In genomic region chr10:67782556-67782955, GRCh38 we compare ENCODE assay signal across 16 cellular contexts. TPM values are rescaled to one million over a fixed set of nuclear protein-coding genes. Genes with fewer than 3 reads are reported as not detected.
DNase-seq lines count a peak whose midpoint lies in the region; ATAC-seq and TF ChIP-seq lines count a peak whose summit lies in the region.
"Had no signal": no experiment of that assay in that cellular context is flagged by ENCODE, and none has a peak within 500 bp of the region (broad histone marks: within the 10 kb centered on the region; RNA-seq: fewer than 3 reads in every experiment).

No MANE protein-coding gene starts in this region.

- H3K27me3 ChIP-seq in DOHH2 (ENCODE audit: control insufficient read depth, low read length) (no peaks in the 10 kb centered on the region), PC-3 (ENCODE audit: low read length) (no peaks in the 10 kb centered on the region)
- H3K27me3 ChIP-seq: BE2C had no signal

- no peak; the same call in 1 of the 2 replicates for ATAC-seq in PC-3
- ATAC-seq in naive B cell (ENCODE audit: low read depth in 2 of 2) = no peak
- ATAC-seq: GM23338 had no signal

- H3K79me2 ChIP-seq in DOHH2 (ENCODE audit: control insufficient read depth, low read length) (no peaks in the 10 kb centered on the region), PC-3 (ENCODE audit: low read length) (no peaks in the 10 kb centered on the region)

- no peak overlapping the region for H3K9ac ChIP-seq in PC-3 (ENCODE audit: low read length)

- intact Hi-C loops in PC-3 (cut with micrococcal nuclease) = loop anchor here (5.0 kb wide), 2 partner anchors 260 to 425 kb away; no protein-coding TSS in a partner anchor

- H3K27ac ChIP-seq in DOHH2 (ENCODE audit: low read depth, low read length) (no peak overlapping the region), PC-3 (ENCODE audit: low read length) (no peak overlapping the region)
- H3K27ac ChIP-seq: HL-60 had no signal

- H3K9me2 ChIP-seq in DOHH2 (replicated peaks; ENCODE audit: control insufficient read depth, low read length) (no peaks in the 10 kb centered on the region), PC-3 (replicated peaks; ENCODE audit: low read length) (no peaks in the 10 kb centered on the region)

- no peaks in the 10 kb centered on the region for H3K36me3 ChIP-seq in DOHH2 (ENCODE audit: control insufficient read depth, low read length)
- no peaks in the 10 kb centered on the region for H3K36me3 ChIP-seq in PC-3 (ENCODE audit: low read depth, low read length)
- H3K36me3 ChIP-seq: BE2C had no signal

- POLR2A ChIA-PET in PC-3 (lab: Charles Lee; ENCODE audit: unreplicated experiment) = no interaction called here

- no peaks in the 10 kb centered on the region for H3K27me3 Mint-ChIP-seq in naive B cell
- H3K27me3 Mint-ChIP-seq: CD8-positive, alpha-beta memory T cell had no signal

- H3K4me1 ChIP-seq in DOHH2 (ENCODE audit: control insufficient read depth, low read length) (peaks cover 58% of the 10 kb centered on the region), PC-3 (ENCODE audit: insufficient read depth, low read length) (no peaks in the 10 kb centered on the region)
- H3K4me1 ChIP-seq: BE2C had no signal

- TF ChIP-seq CTCF in DOHH2 (IDR thresholded peaks at IDR 0.05; ENCODE audit: low read depth, low read length, poor library complexity, severe bottlenecking) = no peak
- no peak for TF ChIP-seq CTCF in PC-3 (conservative IDR thresholded peaks at IDR 0.05; ENCODE audit: low read depth, low read length)

- no peak overlapping the region for H2AFZ ChIP-seq in PC-3 (ENCODE audit: low read length)
- H2AFZ ChIP-seq: GM23338 had no signal

- CTCF ChIA-PET in PC-3 (lab: Charles Lee) = no interaction called here

- no peaks in the 10 kb centered on the region for H3K36me3 Mint-ChIP-seq in naive B cell
- H3K36me3 Mint-ChIP-seq: CD4-positive, CD25-positive, alpha-beta regulatory T cell had no signal

- peaks cover 25 to 47% (median 35%) of the 10 kb centered on the region in 3 donors for H3K4me1 Mint-ChIP-seq in naive B cell
- H3K4me1 Mint-ChIP-seq: GM23338 had no signal

- no peaks in the 10 kb centered on the region for H4K20me1 ChIP-seq in DOHH2 (ENCODE audit: control insufficient read depth, insufficient read depth, low read depth, low read length)
- H4K20me1 ChIP-seq in PC-3 (ENCODE audit: low read length) = no peaks in the 10 kb centered on the region

- H3K27ac Mint-ChIP-seq in naive B cell = peak overlapping the region in 4 of 6 donors; percentile 15 to 93 (median 70)
- H3K27ac Mint-ChIP-seq: GM23338 had no signal

- H3K4me3 ChIP-seq in DOHH2 (ENCODE audit: low read length) = no peak overlapping the region
- no peak overlapping the region for H3K4me3 ChIP-seq in PC-3 (ENCODE audit: low read length)
- H3K4me3 ChIP-seq: GM23338 had no signal

- peak overlapping the region; percentile 72; the same call in 1 of the 2 replicates for H3K4me2 ChIP-seq in DOHH2 (ENCODE audit: low read length)
- no peak overlapping the region for H3K4me2 ChIP-seq in PC-3 (ENCODE audit: low read length)
- H3K4me2 ChIP-seq: GM23338 had no signal

- no peaks in the 10 kb centered on the region for H3K9me3 ChIP-seq in DOHH2 (ENCODE audit: control insufficient read depth, insufficient read depth, low read length)
- H3K9me3 ChIP-seq in PC-3 (ENCODE audit: low read length) = no peaks in the 10 kb centered on the region
- H3K9me3 ChIP-seq: BE2C had no signal

- H3F3A ChIP-seq in DOHH2 (ENCODE audit: control insufficient read depth, insufficient read depth) = peaks cover 11% of the 10 kb centered on the region; the same call in 1 of the 2 replicates
- no peaks in the 10 kb centered on the region for H3F3A ChIP-seq in PC-3 (ENCODE audit: low read length, unreplicated experiment)

- no peaks in the 10 kb centered on the region for H3K9me3 Mint-ChIP-seq in naive B cell
- H3K9me3 Mint-ChIP-seq: CD4-positive, CD25-positive, alpha-beta regulatory T cell; CD8-positive, alpha-beta memory T cell; GM23338 had no signal

- BruUV-seq in PC-3 (replicated peaks; lab: Mats Ljungman, UMichigan) = no TSS peak

- H3K4me3 Mint-ChIP-seq in naive B cell = peak overlapping the region in 2 of 8 donors; percentile 52 to 85
- H3K4me3 Mint-ChIP-seq: CD4-positive, CD25-positive, alpha-beta regulatory T cell; CD8-positive, alpha-beta memory T cell; GM23338 had no signal

- DNase-seq in PC-3 (peak; percentile 39), naive B cell (no peak), NCI-H526 treated with DMSO at 0.1 percent for 48 hours (lab: John Stamatoyannopoulos, UW) (no peak), DMS79 (lab: John Stamatoyannopoulos, UW) (no peak)
- DNase-seq in activated CD8-positive, alpha-beta memory T cell treated with anti-CD3 and anti-CD28 coated beads for 24 hours = no peak
- DNase-seq: BE2C; C1 segment of cervical spinal cord; CD4-positive, CD25-positive, alpha-beta regulatory T cell; CD8-positive, alpha-beta memory T cell; COR-L47; DMS 273 treated with DMSO at 0.1 percent for 48 hours; GF-D8; HCEC 1CT had no signal

RNA-seq across cellular contexts. Expression of gene DNAJC12, which starts 55.4 kb away (rescaled TPM):
- total RNA-seq in PC-3 (2014; rRNA removed) = 14.2 and 15.5 TPM in 2 replicates
- polyA plus RNA-seq in naive B cell (ENCODE audit: low read depth in 6 of 6) = under 1 TPM in 1 of 6 donors, not detected in 5; 0.70 TPM
- total RNA-seq: CD4-positive, CD25-positive, alpha-beta regulatory T cell had no signal
- polyA plus RNA-seq: CD8-positive, alpha-beta memory T cell had no signal
